In the genomic region with DNA sequence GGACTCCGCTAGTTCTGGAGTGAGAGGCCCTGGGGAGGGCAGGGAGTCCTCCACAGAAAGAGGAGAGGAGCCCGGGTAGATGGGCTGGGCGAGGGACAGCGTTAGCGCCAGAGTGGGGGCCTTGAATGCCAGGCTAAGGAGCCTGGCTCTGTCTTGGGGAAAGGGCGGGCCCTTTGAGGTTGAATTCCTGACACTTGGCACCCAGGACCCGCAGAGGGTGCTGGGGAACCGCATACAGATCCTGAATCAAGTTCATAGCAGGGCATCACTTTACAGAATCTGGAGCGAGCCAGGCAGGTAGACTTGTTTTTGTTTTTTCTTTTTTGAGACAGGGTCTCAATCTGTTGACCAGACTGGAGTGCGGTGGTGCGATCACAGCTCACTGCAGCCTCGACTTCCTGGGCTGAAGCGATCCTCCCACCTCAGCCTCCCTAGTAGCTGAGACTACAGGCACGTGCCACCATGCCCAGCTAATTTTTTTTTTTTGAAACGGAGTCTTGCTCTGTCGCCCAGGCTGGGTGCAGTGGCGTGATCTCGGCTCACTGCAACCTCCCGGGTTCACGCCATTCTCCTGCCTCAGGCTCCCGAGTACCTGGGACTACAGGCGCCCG, we compare ENCODE assay signal across 9 cellular contexts. TPM values are rescaled to one million over a fixed set of nuclear protein-coding genes. Genes with fewer than 3 reads are reported as not detected.
DNase-seq lines count a peak whose midpoint lies in the region; ATAC-seq lines count a peak whose summit lies in the region.
"Had no signal": no experiment of that assay in that cellular context is flagged by ENCODE, and none has a peak within 500 bp of the region (broad histone marks: within the 10 kb centered on the region; RNA-seq: fewer than 3 reads in every experiment).

No MANE protein-coding gene starts in this region.

- CTCF ChIA-PET in activated CD4-positive, alpha-beta memory T cell treated with anti-CD3 and anti-CD28 coated beads, Interleukin-2, amount 10 ng/mL, durations not matched to agents 7 days and 5 days (lab: Charles Lee), result no interaction called here

- peaks cover 6% of the 10 kb centered on the region for H3K27me3 Mint-ChIP-seq in activated CD4-positive, alpha-beta T cell treated with anti-CD3 and anti-CD28 coated beads, Interleukin-2, amount 10 ng/mL, durations not matched to agents 24 days and 14 days
- peaks cover 6% of the 10 kb centered on the region for H3K27me3 Mint-ChIP-seq in activated CD4-positive, alpha-beta memory T cell treated with anti-CD3 and anti-CD28 coated beads, Interleukin-2, amount 10 ng/mL, durations not matched to agents 7 days and 5 days

- H3K36me3 ChIP-seq in iPS-20b (ENCODE audit: insufficient read depth, low read depth, low read length) (no peaks in the 10 kb centered on the region), stomach smooth muscle (ENCODE audit: control insufficient read depth in 2 of 2, insufficient read depth in 2 of 2, low read length in 2 of 2) (no peaks in the 10 kb centered on the region)

- ATAC-seq in GM18907 (IDR thresholded peaks at IDR 0.05; ENCODE audit: unreplicated experiment), result no peak

- no peaks in the 10 kb centered on the region for H3K9me3 Mint-ChIP-seq in activated CD4-positive, alpha-beta T cell treated with anti-CD3 and anti-CD28 coated beads, Interleukin-2, amount 10 ng/mL, durations not matched to agents 24 days and 14 days
- no peaks in the 10 kb centered on the region for H3K9me3 Mint-ChIP-seq in activated CD4-positive, alpha-beta memory T cell treated with anti-CD3 and anti-CD28 coated beads, Interleukin-2, amount 10 ng/mL, durations not matched to agents 7 days and 5 days

- no peak overlapping the region for H3K27ac ChIP-seq in iPS-20b (ENCODE audit: low read length)
- H3K27ac ChIP-seq in stomach smooth muscle (ENCODE audit: low read length), result no peak overlapping the region

- peaks cover 31% of the 10 kb centered on the region for H3K4me1 Mint-ChIP-seq in activated CD4-positive, alpha-beta T cell treated with anti-CD3 and anti-CD28 coated beads, Interleukin-2, amount 10 ng/mL, durations not matched to agents 24 days and 14 days
- peaks cover 49% of the 10 kb centered on the region for H3K4me1 Mint-ChIP-seq in activated CD4-positive, alpha-beta memory T cell treated with anti-CD3 and anti-CD28 coated beads, Interleukin-2, amount 10 ng/mL, durations not matched to agents 7 days and 5 days

- H3K4me3 Mint-ChIP-seq in activated CD4-positive, alpha-beta T cell treated with anti-CD3 and anti-CD28 coated beads, Interleukin-2, amount 10 ng/mL, durations not matched to agents 24 days and 14 days, result peak overlapping the region; percentile 77
- peak overlapping the region; percentile 45 for H3K4me3 Mint-ChIP-seq in activated CD4-positive, alpha-beta memory T cell treated with anti-CD3 and anti-CD28 coated beads, Interleukin-2, amount 10 ng/mL, durations not matched to agents 7 days and 5 days

- no peak for DNase-seq in activated CD4-positive, alpha-beta T cell treated with anti-CD3 and anti-CD28 coated beads, Interleukin-2, amount 10 ng/mL, durations not matched to agents 24 days and 14 days
- DNase-seq in activated CD4-positive, alpha-beta T cell treated with anti-CD3 and anti-CD28 coated beads for 1 hour, result no peak
- no peak for DNase-seq in activated CD4-positive, alpha-beta memory T cell treated with anti-CD3 and anti-CD28 coated beads, Interleukin-2, amount 10 ng/mL, durations not matched to agents 7 days and 5 days
- DNase-seq in AG08396 (ENCODE audit: low spot score) (no peak), NCI-H2196 (lab: John Stamatoyannopoulos, UW; ENCODE audit: unreplicated experiment) (no peak)

- peaks cover 9% of the 10 kb centered on the region for H3K27me3 ChIP-seq in iPS-20b (ENCODE audit: insufficient read depth, low read length)
- H3K27me3 ChIP-seq in stomach smooth muscle (ENCODE audit: control insufficient read depth in 1 of 2, insufficient read depth in 2 of 2, low read length in 2 of 2), result no peaks in the 10 kb centered on the region

- H3K9ac ChIP-seq in iPS-20b (ENCODE audit: low read depth, low read length), result no peak overlapping the region
- H3K9ac ChIP-seq in stomach smooth muscle (ENCODE audit: low read length in 2 of 2), result no peak overlapping the region

- H3K4me1 ChIP-seq in iPS-20b (ENCODE audit: insufficient read depth, low read length), result no peaks in the 10 kb centered on the region
- peaks cover 22% of the 10 kb centered on the region for H3K4me1 ChIP-seq in stomach smooth muscle (ENCODE audit: control insufficient read depth, insufficient read depth, low read length)

- intact Hi-C loops in activated CD4-positive, alpha-beta T cell treated with anti-CD3 and anti-CD28 coated beads, Interleukin-2, amount 10 ng/mL, durations not matched to agents 24 days and 14 days (cut with micrococcal nuclease), result loop anchor here (1.0 to 10.0 kb wide), 2 partner anchors 20 to 183 kb away; partner anchors contain the start of genes NDUFV1 and PPP1CA

- H3K9me3 ChIP-seq in iPS-20b (ENCODE audit: insufficient read depth, low read depth, low read length) (no peaks in the 10 kb centered on the region), stomach smooth muscle (ENCODE audit: control insufficient read depth in 2 of 2, low read length in 2 of 2) (no peaks in the 10 kb centered on the region)

- H3K4me3 ChIP-seq in iPS-20b (ENCODE audit: low read length) (peak overlapping the region; percentile 50; the same call in 1 of the 2 replicates), stomach smooth muscle (ENCODE audit: low read length in 2 of 2) (peak overlapping the region; percentile 8 to 80)

- no peaks in the 10 kb centered on the region for H3K36me3 Mint-ChIP-seq in activated CD4-positive, alpha-beta T cell treated with anti-CD3 and anti-CD28 coated beads, Interleukin-2, amount 10 ng/mL, durations not matched to agents 24 days and 14 days (ENCODE audit: low read depth)
- no peaks in the 10 kb centered on the region for H3K36me3 Mint-ChIP-seq in activated CD4-positive, alpha-beta memory T cell treated with anti-CD3 and anti-CD28 coated beads, Interleukin-2, amount 10 ng/mL, durations not matched to agents 7 days and 5 days (ENCODE audit: low read depth)

- peak overlapping the region; percentile 72 for H3K27ac Mint-ChIP-seq in activated CD4-positive, alpha-beta T cell treated with anti-CD3 and anti-CD28 coated beads, Interleukin-2, amount 10 ng/mL, durations not matched to agents 24 days and 14 days
- no peak overlapping the region for H3K27ac Mint-ChIP-seq in activated CD4-positive, alpha-beta memory T cell treated with anti-CD3 and anti-CD28 coated beads, Interleukin-2, amount 10 ng/mL, durations not matched to agents 7 days and 5 days

- POLR2A ChIA-PET in activated CD4-positive, alpha-beta memory T cell treated with anti-CD3 and anti-CD28 coated beads, Interleukin-2, amount 10 ng/mL, durations not matched to agents 7 days and 5 days (lab: Charles Lee), result interaction anchor here (2.5 to 11.7 kb wide), 5 partner anchors 10 to 19 kb away, joined by 16 to 155 read pairs (median 66); partner anchors contain the start of genes PPP1CA, PTPRCAP and TBC1D10C

RNA-seq across cellular contexts. Expression of gene CARNS1, which starts 6.0 kb away (rescaled TPM):
- 0.77 and 0.83 TPM in 2 replicates for total RNA-seq in activated CD4-positive, alpha-beta T cell treated with anti-CD3 and anti-CD28 coated beads, Interleukin-2, amount 10 ng/mL, durations not matched to agents 24 days and 14 days
- 1 to 10 TPM in 1 of 2 experiments, under 1 TPM in 1; 0.76 to 1.1 TPM for total RNA-seq in activated CD4-positive, alpha-beta memory T cell treated with anti-CD3 and anti-CD28 coated beads, Interleukin-2, amount 10 ng/mL, durations not matched to agents 7 days and 5 days

RNA-seq across cellular contexts. Expression of gene RPS6KB2, which starts 6.8 kb away (rescaled TPM):
- total RNA-seq in activated CD4-positive, alpha-beta T cell treated with anti-CD3 and anti-CD28 coated beads, Interleukin-2, amount 10 ng/mL, durations not matched to agents 24 days and 14 days, result 79.3 and 83.1 TPM in 2 replicates
- total RNA-seq in activated CD4-positive, alpha-beta memory T cell treated with anti-CD3 and anti-CD28 coated beads, Interleukin-2, amount 10 ng/mL, durations not matched to agents 7 days and 5 days, result 10 to 100 TPM; 56.9 to 57.1 TPM

RNA-seq across cellular contexts. Expression of gene PTPRCAP, which starts 16.0 kb away (rescaled TPM):
- 85.1 and 90.3 TPM in 2 replicates for total RNA-seq in activated CD4-positive, alpha-beta T cell treated with anti-CD3 and anti-CD28 coated beads, Interleukin-2, amount 10 ng/mL, durations not matched to agents 24 days and 14 days
- 100 to 1,000 TPM; 398 to 401 TPM for total RNA-seq in activated CD4-positive, alpha-beta memory T cell treated with anti-CD3 and anti-CD28 coated beads, Interleukin-2, amount 10 ng/mL, durations not matched to agents 7 days and 5 days
- total RNA-seq: dermis microvascular lymphatic vessel endothelial cell had no signal

RNA-seq across cellular contexts. Expression of gene TBC1D10C, which starts 17.6 kb away (rescaled TPM):
- total RNA-seq in activated CD4-positive, alpha-beta T cell treated with anti-CD3 and anti-CD28 coated beads, Interleukin-2, amount 10 ng/mL, durations not matched to agents 24 days and 14 days, result 115 and 119 TPM in 2 replicates
- total RNA-seq in activated CD4-positive, alpha-beta memory T cell treated with anti-CD3 and anti-CD28 coated beads, Interleukin-2, amount 10 ng/mL, durations not matched to agents 7 days and 5 days, result 100 to 1,000 TPM; 285 to 310 TPM

RNA-seq across cellular contexts. Expression of gene PPP1CA, which starts 19.9 kb away (rescaled TPM):
- total RNA-seq in activated CD4-positive, alpha-beta T cell treated with anti-CD3 and anti-CD28 coated beads, Interleukin-2, amount 10 ng/mL, durations not matched to agents 24 days and 14 days, result 251 and 252 TPM in 2 replicates
- total RNA-seq in activated CD4-positive, alpha-beta memory T cell treated with anti-CD3 and anti-CD28 coated beads, Interleukin-2, amount 10 ng/mL, durations not matched to agents 7 days and 5 days, result 100 to 1,000 TPM; 308 to 315 TPM
